ENCODE assay signal across 8 cellular contexts in the genomic region with DNA sequence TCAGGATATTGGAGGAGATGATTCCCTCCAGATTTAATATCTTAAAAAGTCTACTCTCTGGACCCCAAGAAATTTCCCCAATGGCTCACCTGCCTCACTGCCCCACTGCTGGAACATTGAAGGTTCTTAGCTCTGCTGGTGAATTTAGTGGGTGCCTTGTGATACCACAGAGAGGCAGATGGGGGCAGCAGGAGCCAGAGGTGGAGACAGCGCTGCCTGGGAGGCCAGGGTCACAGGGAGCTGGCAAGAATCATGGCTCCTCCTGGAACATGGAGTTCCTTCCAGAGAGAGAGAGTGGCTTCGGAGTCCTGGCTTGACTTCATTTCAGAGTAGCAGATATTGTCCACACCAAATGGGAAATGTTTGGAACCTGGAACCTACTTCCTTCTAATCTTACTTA.
DNase-seq lines count a peak whose midpoint lies in the region; ATAC-seq and TF ChIP-seq lines count a peak whose summit lies in the region.

No MANE protein-coding gene starts in this region.

- no peak overlapping the region for H3K9ac ChIP-seq in parathyroid adenoma

- H3K27me3 Mint-ChIP-seq in activated B cell treated with CpG ODN at 0.5 μM for 24 hours = no peaks in the 10 kb centered on the region

- H3K27ac ChIP-seq in esophagus squamous epithelium (no peak overlapping the region), parathyroid adenoma (no peak overlapping the region), gastrocnemius medialis (no peak overlapping the region)

- no peaks in the 10 kb centered on the region for H3K9me3 ChIP-seq in esophagus squamous epithelium
- no peaks in the 10 kb centered on the region for H3K9me3 ChIP-seq in parathyroid adenoma (ENCODE audit: control insufficient read depth, low read length)
- H3K9me3 ChIP-seq in gastrocnemius medialis = no peaks in the 10 kb centered on the region

- H3K4me1 ChIP-seq in esophagus squamous epithelium (peaks cover 0 to 3% (median 0%) of the 10 kb centered on the region in 3 donors), parathyroid adenoma (no peaks in the 10 kb centered on the region), gastrocnemius medialis (no peaks in the 10 kb centered on the region)

- no peak overlapping the region for H3K4me3 ChIP-seq in esophagus squamous epithelium
- no peak overlapping the region for H3K4me3 ChIP-seq in parathyroid adenoma (ENCODE audit: low read depth, low read length)
- H3K4me3 ChIP-seq in gastrocnemius medialis = no peak overlapping the region

- H3K4me3 Mint-ChIP-seq in activated B cell treated with CpG ODN at 0.5 μM for 24 hours = no peak overlapping the region

- H3K4me2 ChIP-seq in parathyroid adenoma (ENCODE audit: low read length) = no peak overlapping the region

- no peaks in the 10 kb centered on the region for H3K36me3 Mint-ChIP-seq in activated B cell treated with CpG ODN at 0.5 μM for 24 hours (ENCODE audit: low read depth)

- WGBS in esophagus squamous epithelium, 2 donors = 50% methylated on average over 2 of the region's 2 CpGs; no CpG with 5 or more reads in 1 of the 2 donors

- H2AFZ ChIP-seq in parathyroid adenoma = no peak overlapping the region

- POLR2A ChIA-PET in activated B cell treated with CpG ODN at 0.5 μM for 24 hours (lab: Charles Lee) = no interaction called here

- intact Hi-C loops in activated B cell treated with CpG ODN at 0.5 μM for 24 hours (cut with micrococcal nuclease) = loop anchor here (1.0 kb wide), 2 partner anchors 262 to 544 kb away; no protein-coding TSS in a partner anchor
- intact Hi-C loops in esophagus squamous epithelium (cut with DNase I) = no loop called here
- intact Hi-C loops in gastrocnemius medialis (cut with DNase I; ENCODE audit: low total_unique reads) = no loop called here

- CTCF ChIA-PET in activated B cell treated with CpG ODN at 0.5 μM for 24 hours (lab: Charles Lee) = interaction anchor here (1.1 to 2.0 kb wide), 5 partner anchors 255 to 545 kb away, joined by 3 to 15 read pairs (median 4); no protein-coding TSS in a partner anchor

- H3K36me3 ChIP-seq in esophagus squamous epithelium (no peaks in the 10 kb centered on the region), parathyroid adenoma (ENCODE audit: control insufficient read depth, insufficient read depth, low read length) (no peaks in the 10 kb centered on the region), gastrocnemius medialis (no peaks in the 10 kb centered on the region)

- H3K27me3 ChIP-seq in esophagus squamous epithelium = no peaks in the 10 kb centered on the region
- no peaks in the 10 kb centered on the region for H3K27me3 ChIP-seq in parathyroid adenoma (ENCODE audit: control insufficient read depth, insufficient read depth, low read length)
- H3K27me3 ChIP-seq in gastrocnemius medialis = peaks cover 0 to 5% (median 4%) of the 10 kb centered on the region in 3 donors

- no peak for TF ChIP-seq CTCF in activated B cell treated with CpG ODN at 0.5 μM for 24 hours (IDR thresholded peaks at IDR 0.05)
- TF ChIP-seq CTCF in esophagus squamous epithelium (IDR thresholded peaks at IDR 0.05) = peak in 4 of 6 experiments; percentile 9 to 51 (median 24)
- peak; percentile 69 for TF ChIP-seq CTCF in parathyroid adenoma (IDR thresholded peaks at IDR 0.05)
- no peak for TF ChIP-seq CTCF in gastrocnemius medialis (IDR thresholded peaks at IDR 0.05 in 4 of 5, conservative IDR thresholded peaks at IDR 0.05 in 1 of 5)

- no peaks in the 10 kb centered on the region for H3K79me2 ChIP-seq in parathyroid adenoma

- no peak for TF ChIP-seq POLR2A in esophagus squamous epithelium (IDR thresholded peaks at IDR 0.05)
- TF ChIP-seq POLR2A in gastrocnemius medialis (IDR thresholded peaks at IDR 0.05) = no peak

- no peaks in the 10 kb centered on the region for H3K9me3 Mint-ChIP-seq in activated B cell treated with CpG ODN at 0.5 μM for 24 hours

- H3K4me1 Mint-ChIP-seq in activated B cell treated with CpG ODN at 0.5 μM for 24 hours = no peaks in the 10 kb centered on the region

- in situ Hi-C loops in gastrocnemius medialis (cut with MboI; ENCODE audit: low sequenced_read_pairs in 4 of 4) = no loop called here
- in situ Hi-C loops in G401 (cut with HindIII; ENCODE audit: low sequenced_read_pairs) = no loop called here

- DNase-seq in D341Med (ENCODE audit: low spot score) (peak; percentile 79), HT-29 (ENCODE audit: low spot score) (peak; percentile 7), activated B cell treated with CpG ODN at 0.5 μM for 24 hours (no peak), esophagus squamous epithelium (lab: John Stamatoyannopoulos, UW) (no peak), gastrocnemius medialis (no peak), G401 (ENCODE audit: low spot score) (no peak)

- no peak overlapping the region for H3K27ac Mint-ChIP-seq in activated B cell treated with CpG ODN at 0.5 μM for 24 hours

- ATAC-seq in GM19351 (IDR thresholded peaks at IDR 0.05; ENCODE audit: unreplicated experiment) (peak; percentile 87), activated B cell treated with CpG ODN at 0.5 μM for 24 hours (ENCODE audit: low read depth) (peak; percentile 40), gastrocnemius medialis (no peak)

Comparison
In these comparisons a context has a peak if more than half of its experiments do, and no peak if none do; other contexts are left out.
1. DNase-seq: peak in D341Med (single experiment) and HT-29 (single experiment); none in activated B cell treated with CpG ODN at 0.5 μM for 24 hours (single experiment), esophagus squamous epithelium (single experiment), gastrocnemius medialis (0 of 2) and G401 (single experiment).
2. ATAC-seq: peak in GM19351 (single experiment) and activated B cell treated with CpG ODN at 0.5 μM for 24 hours (single experiment); none in gastrocnemius medialis (0 of 2).
3. CTCF ChIP-seq: peak in esophagus squamous epithelium (4 of 6) and parathyroid adenoma (single experiment); none in activated B cell treated with CpG ODN at 0.5 μM for 24 hours (single experiment) and gastrocnemius medialis (0 of 5).